Comparison of ENCODE assay signal across 28 cellular contexts in the genomic region with DNA sequence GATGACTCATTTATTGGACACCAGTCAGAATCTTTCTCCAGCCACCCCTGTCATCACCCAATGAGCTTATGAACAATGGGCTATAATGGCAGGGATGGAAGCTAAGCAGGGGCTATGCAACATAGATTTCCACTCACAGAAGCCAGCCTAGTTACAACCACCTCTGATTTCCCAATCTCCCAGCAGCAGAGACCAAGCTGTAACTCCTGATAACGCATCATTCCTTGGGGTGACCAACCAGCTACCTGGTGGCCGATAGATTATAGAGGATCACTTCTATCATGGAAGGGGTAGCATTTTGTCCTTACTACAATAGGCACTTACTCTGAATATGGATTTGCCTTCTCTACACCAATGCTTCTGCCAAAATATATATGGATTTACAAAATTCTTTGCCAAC.
"Had no signal": no experiment of that assay in that cellular context is flagged by ENCODE, and none has a peak within 500 bp of the region (broad histone marks: within the 10 kb centered on the region; RNA-seq: fewer than 3 reads in every experiment).

No MANE protein-coding gene starts in this region.

- FAIRE-seq: colon, endometrium, endothelial cell of umbilical vein, frontal cortex had no signal

- H3K27me3 ChIP-seq: colonic mucosa, dorsolateral prefrontal cortex, esophagus muscularis mucosa, esophagus squamous epithelium, foreskin keratinocyte, gastrocnemius medialis, gastroesophageal sphincter, heart left ventricle, heart right ventricle had no signal

- H3K4me3 ChIP-seq: colonic mucosa, coronary artery, dorsolateral prefrontal cortex, esophagus muscularis mucosa, esophagus squamous epithelium, gastrocnemius medialis, gastroesophageal sphincter, heart left ventricle, heart right ventricle had no signal

- H3K36me3 ChIP-seq: colonic mucosa, esophagus muscularis mucosa, esophagus squamous epithelium, gastrocnemius medialis, gastroesophageal sphincter, heart left ventricle, heart right ventricle had no signal

- ATAC-seq: effector memory CD8-positive, alpha-beta T cell; esophagus mucosa; foreskin keratinocyte; gastrocnemius medialis; gastroesophageal sphincter; heart left ventricle; heart right ventricle had no signal

- H3K4me1 ChIP-seq: colonic mucosa, esophagus muscularis mucosa, esophagus squamous epithelium, foreskin keratinocyte, gastrocnemius medialis, gastroesophageal sphincter, heart left ventricle, heart right ventricle had no signal

- H3K27ac ChIP-seq: colonic mucosa, coronary artery, dorsolateral prefrontal cortex, epithelial cell of prostate, esophagus muscularis mucosa, esophagus squamous epithelium, foreskin keratinocyte, gastrocnemius medialis, gastroesophageal sphincter, heart left ventricle, heart right ventricle had no signal

- H3K9me3 ChIP-seq: colonic mucosa, gastrocnemius medialis had no signal

- DNase-seq: colonic mucosa; cortex of kidney; dermis blood vessel endothelial cell; dorsolateral prefrontal cortex; effector CD4-positive, alpha-beta T cell; effector CD8-positive, alpha-beta T cell; effector memory CD4-positive, alpha-beta T cell; effector memory CD8-positive, alpha-beta T cell; endodermal cell; erythroblast; esophagus squamous epithelium; foreskin fibroblast; foreskin keratinocyte; foreskin melanocyte; gastrocnemius medialis; glutamatergic neuron; head of caudate nucleus; heart left ventricle; heart right ventricle had no signal
